In genomic region chr14:23071244-23071974, GRCh38 we compare ENCODE assay signal across 1 cellular context.
TF ChIP-seq lines count a peak whose summit lies in the region.

No MANE protein-coding gene starts in this region.

TF ChIP-seq in H1, 55 proteins besides CTCF, POLR2A, EP300 and RAD21:
- TF ChIP-seq TAF1 (IDR thresholded peaks at IDR 0.05; ENCODE audit: low read depth, low read length) (peak; percentile 94), POLR2AphosphoS5 (IDR thresholded peaks at IDR 0.05; ENCODE audit: low read depth, low read length) (peak; percentile 88), PHF8 (conservative IDR thresholded peaks at IDR 0.05; ENCODE audit: low read depth, low read length) (peak; percentile 67), GABPA (IDR thresholded peaks at IDR 0.05; ENCODE audit: borderline replicate concordance, insufficient read depth, low read length) (no peak), HDAC6 (IDR thresholded peaks at IDR 0.05; ENCODE audit: low read depth, low read length) (no peak), KDM1A (IDR thresholded peaks at IDR 0.05; ENCODE audit: borderline replicate concordance, low read length) (peak; percentile 68), POU5F1 (IDR thresholded peaks at IDR 0.05; ENCODE audit: low read depth, low read length) (no peak), KDM4A (IDR thresholded peaks at IDR 0.05; ENCODE audit: low read depth, low read length, severe bottlenecking) (no peak), BCL11A (IDR thresholded peaks at IDR 0.05; ENCODE audit: low read depth in 2 of 2, low read length in 2 of 2) (no peak), EGR1 (IDR thresholded peaks at IDR 0.05; ENCODE audit: borderline replicate concordance, low read depth, low read length) (peak; percentile 67; the same call in 1 of the 2 replicates), BRCA1 (IDR thresholded peaks at IDR 0.05; ENCODE audit: low read depth, low read length) (no peak), E2F6 (IDR thresholded peaks at IDR 0.05) (no peak), GTF2F1 (IDR thresholded peaks at IDR 0.05; ENCODE audit: borderline replicate concordance, low read depth, low read length) (no peak), TAF7 (optimal IDR thresholded peaks at IDR 0.05; ENCODE audit: borderline replicate concordance, low read depth, low read length) (peak; percentile 80), CEBPB (IDR thresholded peaks at IDR 0.05; ENCODE audit: low read depth, low read length) (no peak), ZNF274 (IDR thresholded peaks at IDR 0.05; ENCODE audit: borderline replicate concordance, extremely low read depth, low read length) (no peak), SP1 (IDR thresholded peaks at IDR 0.05; ENCODE audit: low read depth, low read length) (no peak), CHD2 (IDR thresholded peaks at IDR 0.05; ENCODE audit: low read length) (peak; percentile 51; the same call in 1 of the 2 replicates), CTBP2 (IDR thresholded peaks at IDR 0.05; ENCODE audit: borderline replicate concordance, insufficient read depth, insufficient read length, low read length) (no peak), CBX5 (IDR thresholded peaks at IDR 0.05; ENCODE audit: low read depth, low read length) (no peak), YY1 (IDR thresholded peaks at IDR 0.05; ENCODE audit: low read depth, low read length) (peak; percentile 96), RFX5 (IDR thresholded peaks at IDR 0.05; ENCODE audit: borderline replicate concordance, low read depth, low read length) (no peak), JUN (IDR thresholded peaks at IDR 0.05; ENCODE audit: low read depth, low read length) (no peak), SIN3A (conservative IDR thresholded peaks at IDR 0.05 in 1 of 2, IDR thresholded peaks at IDR 0.05 in 1 of 2; ENCODE audit: low read depth in 1 of 2, low read length in 2 of 2) (peak; percentile 62 to 88; a peak in 3 of 4 replicates), TBP (IDR thresholded peaks at IDR 0.05; ENCODE audit: low read depth, low read length) (peak; percentile 81), KDM5A (IDR thresholded peaks at IDR 0.05; ENCODE audit: low read length) (peak; percentile 88), HDAC2 (IDR thresholded peaks at IDR 0.05; ENCODE audit: borderline replicate concordance in 1 of 2, low read depth in 2 of 2, low read length in 2 of 2) (peak; percentile 28 to 84; a peak in 1 of 4 replicates), ASH2L (IDR thresholded peaks at IDR 0.05; ENCODE audit: low read length) (peak; percentile 87), CREB1 (IDR thresholded peaks at IDR 0.05) (no peak; the same call in 1 of the 2 replicates), EZH2 (IDR thresholded peaks at IDR 0.05; ENCODE audit: low read depth, low read length, severe bottlenecking) (no peak), MAFK (IDR thresholded peaks at IDR 0.05; ENCODE audit: low read depth, low read length) (no peak), BACH1 (IDR thresholded peaks at IDR 0.05; ENCODE audit: low read length) (no peak), NANOG (IDR thresholded peaks at IDR 0.05; ENCODE audit: insufficient read depth, low read depth, low read length, poor library complexity, severe bottlenecking) (peak; percentile 30), NRF1 (IDR thresholded peaks at IDR 0.05; ENCODE audit: low read depth, low read length) (no peak), MAX (IDR thresholded peaks at IDR 0.05) (peak; percentile 63), SP4 (IDR thresholded peaks at IDR 0.05; ENCODE audit: low read length) (no peak), CHD7 (IDR thresholded peaks at IDR 0.05; ENCODE audit: insufficient replicate concordance, low read length) (no peak), CHD1 (IDR thresholded peaks at IDR 0.05; ENCODE audit: low read depth, low read length) (no peak), RBBP5 (IDR thresholded peaks at IDR 0.05; ENCODE audit: borderline replicate concordance, low read depth, low read length) (peak; percentile 83; the same call in 1 of the 2 replicates), FOSL1 (IDR thresholded peaks at IDR 0.05; ENCODE audit: insufficient read depth, low read depth, low read length) (no peak), SP2 (IDR thresholded peaks at IDR 0.05; ENCODE audit: low read length) (no peak), TEAD4 (IDR thresholded peaks at IDR 0.05; ENCODE audit: low read depth, low read length) (no peak), SIX5 (IDR thresholded peaks at IDR 0.05; ENCODE audit: low read depth, low read length) (no peak), SAP30 (IDR thresholded peaks at IDR 0.05; ENCODE audit: insufficient read depth, insufficient replicate concordance, low read length) (no peak), CBX8 (IDR thresholded peaks at IDR 0.05; ENCODE audit: borderline replicate concordance, low read depth, low read length) (no peak), TCF12 (IDR thresholded peaks at IDR 0.05; ENCODE audit: low read depth, low read length) (0 out of 2 replicates have a peak, but pooled peaks have one; percentile 20), JUND (IDR thresholded peaks at IDR 0.05; ENCODE audit: low read length) (0 out of 2 replicates have a peak, but pooled peaks have one; percentile 46), SIRT6 (IDR thresholded peaks at IDR 0.05; ENCODE audit: low read length) (no peak), RXRA (IDR thresholded peaks at IDR 0.05; ENCODE audit: insufficient read depth, low read depth, low read length) (no peak), SUZ12 (IDR thresholded peaks at IDR 0.05; ENCODE audit: low read length) (no peak), RNF2 (IDR thresholded peaks at IDR 0.05; ENCODE audit: borderline replicate concordance, low read depth, low read length, missing control alignments, poor library complexity, severe bottlenecking) (no peak), SRF (IDR thresholded peaks at IDR 0.05; ENCODE audit: low read depth, low read length) (no peak)
- TF ChIP-seq, protein P1, sequence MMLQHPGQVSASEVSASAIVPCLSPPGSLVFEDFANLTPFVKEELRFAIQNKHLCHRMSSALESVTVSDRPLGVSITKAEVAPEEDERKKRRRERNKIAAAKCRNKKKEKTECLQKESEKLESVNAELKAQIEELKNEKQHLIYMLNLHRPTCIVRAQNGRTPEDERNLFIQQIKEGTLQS (IDR thresholded peaks at IDR 0.05; ENCODE audit: insufficient read depth, low read depth, low read length), result no peak
- TF ChIP-seq, protein P2, sequence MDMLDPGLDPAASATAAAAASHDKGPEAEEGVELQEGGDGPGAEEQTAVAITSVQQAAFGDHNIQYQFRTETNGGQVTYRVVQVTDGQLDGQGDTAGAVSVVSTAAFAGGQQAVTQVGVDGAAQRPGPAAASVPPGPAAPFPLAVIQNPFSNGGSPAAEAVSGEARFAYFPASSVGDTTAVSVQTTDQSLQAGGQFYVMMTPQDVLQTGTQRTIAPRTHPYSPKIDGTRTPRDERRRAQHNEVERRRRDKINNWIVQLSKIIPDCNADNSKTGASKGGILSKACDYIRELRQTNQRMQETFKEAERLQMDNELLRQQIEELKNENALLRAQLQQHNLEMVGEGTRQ (IDR thresholded peaks at IDR 0.05; ENCODE audit: low read length), result 0 out of 2 replicates have a peak, but pooled peaks have one; percentile 0
- TF ChIP-seq, protein P3, sequence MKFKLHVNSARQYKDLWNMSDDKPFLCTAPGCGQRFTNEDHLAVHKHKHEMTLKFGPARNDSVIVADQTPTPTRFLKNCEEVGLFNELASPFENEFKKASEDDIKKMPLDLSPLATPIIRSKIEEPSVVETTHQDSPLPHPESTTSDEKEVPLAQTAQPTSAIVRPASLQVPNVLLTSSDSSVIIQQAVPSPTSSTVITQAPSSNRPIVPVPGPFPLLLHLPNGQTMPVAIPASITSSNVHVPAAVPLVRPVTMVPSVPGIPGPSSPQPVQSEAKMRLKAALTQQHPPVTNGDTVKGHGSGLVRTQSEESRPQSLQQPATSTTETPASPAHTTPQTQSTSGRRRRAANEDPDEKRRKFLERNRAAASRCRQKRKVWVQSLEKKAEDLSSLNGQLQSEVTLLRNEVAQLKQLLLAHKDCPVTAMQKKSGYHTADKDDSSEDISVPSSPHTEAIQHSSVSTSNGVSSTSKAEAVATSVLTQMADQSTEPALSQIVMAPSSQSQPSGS (IDR thresholded peaks at IDR 0.05; ENCODE audit: low read length), result peak; percentile 72; the same call in 1 of the 2 replicates
TF ChIP-seq in H1: peak in this region for 20.
